ENCODE assay signal across 8 cellular contexts in the genomic region with DNA sequence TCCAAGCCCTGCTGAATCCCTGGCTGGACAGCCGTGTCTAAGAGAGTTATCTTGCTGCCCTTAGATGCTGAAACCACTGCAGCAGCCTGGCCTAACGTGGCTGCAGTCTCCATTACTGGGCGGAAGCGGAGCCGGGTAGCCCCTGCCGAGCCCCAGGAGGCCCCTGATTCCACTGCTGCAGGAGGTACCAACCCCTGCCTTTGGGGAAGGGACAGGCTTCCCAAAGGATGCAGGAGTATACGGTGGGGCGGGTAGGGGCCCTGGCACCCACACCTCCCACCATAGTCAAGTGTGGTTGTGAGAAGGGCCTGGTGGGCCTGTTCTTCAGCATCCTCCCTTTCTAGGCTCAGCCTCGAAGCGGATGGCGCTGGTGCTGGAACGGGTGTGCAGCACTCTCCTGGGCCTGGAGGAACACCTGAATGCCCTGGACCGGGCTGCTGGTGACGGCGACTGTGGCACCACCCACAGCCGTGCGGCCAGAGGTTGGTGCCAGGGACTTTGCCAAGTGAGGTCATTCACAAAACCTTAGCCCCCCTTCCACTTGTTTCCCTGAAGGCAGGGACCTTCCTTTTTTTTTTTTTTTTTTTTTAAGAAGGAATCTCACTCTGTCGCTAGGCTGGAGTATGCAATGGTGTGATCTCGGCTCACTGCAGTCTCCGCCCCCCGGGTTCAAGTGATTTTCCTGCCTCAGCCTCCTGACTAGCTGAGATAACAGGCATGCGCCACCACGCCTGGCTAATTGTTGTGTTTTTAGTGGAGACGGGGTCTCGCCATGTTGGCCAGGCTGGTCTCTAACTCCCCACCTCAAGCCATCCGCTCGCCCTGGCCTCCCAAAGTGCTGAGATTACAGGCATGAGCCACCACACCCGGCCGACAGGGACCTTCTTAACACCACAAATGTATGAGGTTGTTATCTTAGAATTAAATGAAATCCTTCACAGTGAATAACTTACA.
"Had no signal": no experiment of that assay in that cellular context is flagged by ENCODE, and none has a peak within 500 bp of the region (broad histone marks: within the 10 kb centered on the region; RNA-seq: fewer than 3 reads in every experiment).

No MANE protein-coding gene starts in this region.

- H3K36me3 Mint-ChIP-seq: natural killer cell had no signal

- H3K4me3 ChIP-seq: cardiac muscle cell, hepatocyte had no signal

- H2AFZ ChIP-seq: hepatocyte had no signal

- H3K4me2 ChIP-seq: hepatocyte had no signal

- H3K27ac ChIP-seq: cardiac muscle cell had no signal

- H3K4me3 Mint-ChIP-seq: activated naive CD4-positive, alpha-beta T cell treated with anti-CD3 and anti-CD28 coated beads for 36 hours; activated T-helper 1 cell treated with anti-CD3 and anti-CD28 coated beads, Interleukin-12 subunit alpha, Interleukin-12 subunit beta, Interleukin-2, Interleukin-4 antibody, amounts not matched to agents 30 ng/mL and 10 ng/mL and 1 ng/mL, durations not matched to agents 14 hours and 24 hours and 36 hours; natural killer cell had no signal

- ATAC-seq: esophagus mucosa, natural killer cell had no signal

- DNase-seq: activated CD4-positive, alpha-beta T cell treated with anti-CD3 and anti-CD28 coated beads for 48 hours; activated CD8-positive, alpha-beta memory T cell treated with anti-CD3 and anti-CD28 coated beads for 24 hours; activated naive CD4-positive, alpha-beta T cell treated with anti-CD3 and anti-CD28 coated beads for 36 hours; natural killer cell had no signal

- H3K27me3 ChIP-seq: cardiac muscle cell, hepatocyte had no signal

- H3K36me3 ChIP-seq: cardiac muscle cell had no signal

- H3K27ac Mint-ChIP-seq: activated naive CD4-positive, alpha-beta T cell treated with anti-CD3 and anti-CD28 coated beads for 36 hours; activated T-helper 1 cell treated with anti-CD3 and anti-CD28 coated beads, Interleukin-12 subunit alpha, Interleukin-12 subunit beta, Interleukin-2, Interleukin-4 antibody, amounts not matched to agents 30 ng/mL and 10 ng/mL and 1 ng/mL, durations not matched to agents 14 hours and 24 hours and 36 hours; natural killer cell had no signal

- H3K4me1 Mint-ChIP-seq: natural killer cell had no signal

- H3K9me3 Mint-ChIP-seq: activated naive CD4-positive, alpha-beta T cell treated with anti-CD3 and anti-CD28 coated beads for 36 hours; activated T-helper 1 cell treated with anti-CD3 and anti-CD28 coated beads, Interleukin-12 subunit alpha, Interleukin-12 subunit beta, Interleukin-2, Interleukin-4 antibody, amounts not matched to agents 30 ng/mL and 10 ng/mL and 1 ng/mL, durations not matched to agents 14 hours and 24 hours and 36 hours; natural killer cell had no signal
